In genomic region chr2:46481541-46482193, GRCh38 we compare ENCODE assay signal across 11 cellular contexts. TPM values are rescaled to one million over a fixed set of nuclear protein-coding genes. Genes with fewer than 3 reads are reported as not detected.
DNase-seq lines count a peak whose midpoint lies in the region; ATAC-seq, FAIRE-seq and TF ChIP-seq lines count a peak whose summit lies in the region.
"Had no signal": no experiment of that assay in that cellular context is flagged by ENCODE, and none has a peak within 500 bp of the region (broad histone marks: within the 10 kb centered on the region; RNA-seq: fewer than 3 reads in every experiment).

No MANE protein-coding gene starts in this region.

- H3K79me2 ChIP-seq in K562 (ENCODE audit: control insufficient read depth, insufficient read depth, low read length) = no peaks in the 10 kb centered on the region; the same call in 2 of the 3 replicates

- TF ChIP-seq POLR2A in K562 (conservative IDR thresholded peaks at IDR 0.05) (no peak), GM12891 (IDR thresholded peaks at IDR 0.05; ENCODE audit: low read depth, low read length) (no peak)

- BruUV-seq in K562 (replicated peaks; lab: Mats Ljungman, UMichigan) = no TSS peak

- no peak overlapping the region for H3K4me2 ChIP-seq in K562 (ENCODE audit: insufficient read depth, low read length)

- intact Hi-C loops in K562 (cut with micrococcal nuclease) (no loop called here), pancreas (cut with DNase I) (no loop called here)

- CTCF ChIA-PET in K562 (lab: Yijun Ruan, JAX; ENCODE audit: low intra/inter-chr PET ratio) = no interaction called here

- no peak overlapping the region for H3K27ac ChIP-seq in K562 (ENCODE audit: extremely low read depth, low read depth, low read length)
- no peak overlapping the region for H3K27ac ChIP-seq in pancreas
- H3K27ac ChIP-seq: ascending aorta, HL-60 had no signal

- ATAC-seq in K562 (no peak), pancreas (peak in 3 of 4 donors; percentile 36 to 90 (median 37)), GM18861 (IDR thresholded peaks at IDR 0.05; ENCODE audit: unreplicated experiment) (no peak)

- no peak overlapping the region for H2AFZ ChIP-seq in K562 (ENCODE audit: low read depth, low read length)

- H3K4me1 ChIP-seq in K562 (replicated peaks in 1 of 2; ENCODE audit: control insufficient read depth in 2 of 2, insufficient read depth in 2 of 2, low read length in 2 of 2) (peaks cover 7 to 11% of the 10 kb centered on the region in 2 experiments; a peak in 4 of 5 replicates), pancreas (no peaks in the 10 kb centered on the region)
- H3K4me1 ChIP-seq: ascending aorta had no signal

- no peak for TF ChIP-seq RAD21 in K562 (CRISPR knock-in tag; conservative IDR thresholded peaks at IDR 0.05 in 1 of 2, IDR thresholded peaks at IDR 0.05 in 1 of 2)

- POLR2A ChIA-PET in K562 (lab: Yijun Ruan, JAX) = interaction anchor here (1.0 kb wide), 1 partner anchor 9 kb away, joined by 3 read pairs; no protein-coding TSS in a partner anchor

- in situ Hi-C loops in K562 (cut with MboI) = no loop called here

- 9% methylated on average over 5 of the region's 5 CpGs for WGBS in K562 (ENCODE audit: insufficient coverage, low coverage, missing lambda C conversion rate)
- 64 to 66% methylated on average over 5 of the region's 5 CpGs for WGBS in pancreas, 2 donors

- H3K27me3 ChIP-seq in K562 (ENCODE audit: control insufficient read depth in 2 of 2, insufficient read depth in 2 of 2, low read length in 2 of 2) (peaks cover 2 to 6% of the 10 kb centered on the region in 2 experiments; a peak in 2 of 5 replicates), pancreas (no peaks in the 10 kb centered on the region)
- H3K27me3 ChIP-seq: ascending aorta had no signal

- no peak for TF ChIP-seq CTCF in K562 (IDR thresholded peaks at IDR 0.05 in 2 of 3, conservative IDR thresholded peaks at IDR 0.05 in 1 of 3; ENCODE audit: insufficient read depth in 2 of 3, low read depth in 1 of 3, low read length in 3 of 3)
- TF ChIP-seq CTCF in pancreas (IDR thresholded peaks at IDR 0.05) = no peak

- no peak for TF ChIP-seq EP300 in K562 (IDR thresholded peaks at IDR 0.05; ENCODE audit: low read length)

- H3K36me3 ChIP-seq in K562 (ENCODE audit: control insufficient read depth, insufficient read depth, low read length) (no peaks in the 10 kb centered on the region), pancreas (no peaks in the 10 kb centered on the region)
- H3K36me3 ChIP-seq: ascending aorta had no signal

- H4K20me1 ChIP-seq in K562 (replicated peaks; ENCODE audit: control insufficient read depth, insufficient read depth, low read length) = no peaks in the 10 kb centered on the region

- no peak overlapping the region for H3K9ac ChIP-seq in K562 (ENCODE audit: insufficient read depth in 1 of 2, low read depth in 2 of 2, low read length in 2 of 2)

- no peaks in the 10 kb centered on the region; the same call in 1 of the 2 replicates for H3K9me3 ChIP-seq in K562 (replicated peaks; ENCODE audit: control insufficient read depth, insufficient read depth, low read depth, low read length)
- no peaks in the 10 kb centered on the region for H3K9me3 ChIP-seq in pancreas
- H3K9me3 ChIP-seq: ascending aorta had no signal

- FAIRE-seq in K562 (lab: Jason Lieb, UNC) (no peak), pancreas (lab: Jason Lieb, UNC) (no peak), GM12891 (lab: Jason Lieb, UNC) (no peak)

- DNase-seq in ELR (ENCODE audit: low read depth) = peak; percentile 88
- DNase-seq in NCI-H2029 (lab: John Stamatoyannopoulos, UW) = peak; percentile 78
- no peak for DNase-seq in K562 (ENCODE audit: extremely low read depth in 1 of 4, low spot score in 3 of 4)
- no peak for DNase-seq in pancreas
- no peak for DNase-seq in SKM-1 treated with dmso at 0.1 percent for 144 hours (lab: John Stamatoyannopoulos, UW; ENCODE audit: unreplicated experiment)
- DNase-seq in GM12891 (ENCODE audit: insufficient read length, low spot score) = no peak
- DNase-seq: activated CD4-positive, CD25-positive, alpha-beta regulatory T cell treated with anti-CD3 and anti-CD28 coated beads, Interleukin-2, amount 50 U/mL, for 72 hours; nucleus accumbens had no signal

- H3K9me1 ChIP-seq in K562 (ENCODE audit: control insufficient read depth, insufficient read depth, low read length) = no peaks in the 10 kb centered on the region

- H3K4me3 ChIP-seq in K562 (no peak overlapping the region), pancreas (no peak overlapping the region)
- H3K4me3 ChIP-seq: ascending aorta had no signal

TF ChIP-seq in K562, 482 proteins besides CTCF, POLR2A, EP300 and RAD21 (continues in another document):
- TF ChIP-seq, protein P1, sequence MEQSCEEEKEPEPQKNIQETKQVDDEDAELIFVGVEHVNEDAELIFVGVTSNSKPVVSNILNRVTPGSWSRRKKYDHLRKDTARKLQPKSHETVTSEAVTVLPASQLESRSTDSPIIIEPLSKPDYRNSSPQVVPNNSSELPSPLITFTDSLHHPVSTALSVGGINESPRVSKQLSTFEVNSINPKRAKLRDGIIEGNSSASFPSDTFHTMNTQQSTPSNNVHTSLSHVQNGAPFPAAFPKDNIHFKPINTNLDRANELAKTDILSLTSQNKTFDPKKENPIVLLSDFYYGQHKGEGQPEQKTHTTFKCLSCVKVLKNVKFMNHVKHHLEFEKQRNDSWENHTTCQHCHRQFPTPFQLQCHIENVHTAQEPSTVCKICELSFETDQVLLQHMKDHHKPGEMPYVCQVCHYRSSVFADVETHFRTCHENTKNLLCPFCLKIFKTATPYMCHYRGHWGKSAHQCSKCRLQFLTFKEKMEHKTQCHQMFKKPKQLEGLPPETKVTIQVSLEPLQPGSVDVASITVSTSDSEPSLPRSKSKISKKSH (CRISPR knock-in tag; IDR thresholded peaks at IDR 0.05) = no peak
- TF ChIP-seq FOXA3 (CRISPR knock-in tag; conservative IDR thresholded peaks at IDR 0.05 in 1 of 2, IDR thresholded peaks at IDR 0.05 in 1 of 2) (peak; percentile 18 to 74; a peak in 2 of 4 replicates), NFIC (IDR thresholded peaks at IDR 0.05) (peak; percentile 43), CEBPG (CRISPR knock-in tag; IDR thresholded peaks at IDR 0.05) (no peak), CEBPG (tag; conservative IDR thresholded peaks at IDR 0.05 in 1 of 2, IDR thresholded peaks at IDR 0.05 in 1 of 2) (0 out of 4 replicates have a peak, but pooled peaks of 1 of the 2 experiments have one; percentile 12), FOSL1 (tag; conservative IDR thresholded peaks at IDR 0.05) (peak; percentile 54), U2AF2 (optimal IDR thresholded peaks at IDR 0.05; ENCODE audit: low read depth, low read length) (no peak), JUN (IDR thresholded peaks at IDR 0.05; ENCODE audit: borderline replicate concordance, low read depth, low read length) (0 out of 2 replicates have a peak, but pooled peaks have one; percentile 43), JUN (CRISPR knock-in tag; IDR thresholded peaks at IDR 0.05; ENCODE audit: borderline replicate concordance) (no peak)

TF ChIP-seq in GM12891, 5 proteins besides CTCF, POLR2A, EP300 and RAD21:
- no peak for TF ChIP-seq TAF1 (IDR thresholded peaks at IDR 0.05; ENCODE audit: low read depth, low read length)
- TF ChIP-seq SPI1 (IDR thresholded peaks at IDR 0.05; ENCODE audit: low read depth, low read length) = no peak
- TF ChIP-seq POU2F2 (IDR thresholded peaks at IDR 0.05; ENCODE audit: low read depth, low read length) = no peak
- TF ChIP-seq PAX5 (IDR thresholded peaks at IDR 0.05; ENCODE audit: insufficient read depth, low read length, severe bottlenecking) = no peak
- no peak for TF ChIP-seq POLR2AphosphoS5 (IDR thresholded peaks at IDR 0.05; ENCODE audit: low read depth, low read length)

RNA-seq across cellular contexts. Expression of gene TMEM247, which starts 2.3 kb away (rescaled TPM):
- total RNA-seq in K562 (2011; cell fraction: chromatin; rRNA removed; ENCODE audit: low replicate concordance) = 3.0 TPM in 1 of 2 replicates, not detected in the other
- 0.92 and 2.0 TPM in 2 replicates for total RNA-seq in K562 (2011; cell fraction: nucleolus; rRNA removed)
- total RNA-seq in K562 (2011; cell fraction: nucleoplasm; rRNA removed) = 1.5 TPM in 1 of 2 replicates, not detected in the other
- total RNA-seq in K562 (2014; rRNA removed) (3.0 and 3.7 TPM in 2 replicates), K562 (2014; rRNA removed; fragmentation: Illumina TruSeq; extraction: Trizol) (0.51 and 1.4 TPM in 2 replicates), K562 (2015; rRNA removed; fragmentation: Illumina TruSeq; extraction: Trizol) (1.2 and 1.3 TPM in 2 replicates), K562 (2021) (4.7 and 4.9 TPM in 2 replicates), pancreas (not detected)
- polyA plus RNA-seq in K562 (2011; rRNA removed) (0.18 and 3.2 TPM in 2 replicates), K562 (2014; fragmentation: Illumina TruSeq; extraction: Trizol) (0.24 and 1.6 TPM in 2 replicates), K562 (2014; fragmentation: Nextera tagmentation; extraction: Ambion mirVana) (1 to 10 TPM; 2.1 to 3.1 TPM), K562 (2014; rRNA removed) (4.4 and 6.8 TPM in 2 replicates), pancreas (not detected)
- polyA plus RNA-seq in K562 (2011; cell fraction: cytosol; rRNA removed) = 0.27 and 4.6 TPM in 2 replicates
- 0.32 and 6.5 TPM in 2 replicates for polyA plus RNA-seq in K562 (2011; cell fraction: nucleus; rRNA removed)
- polyA plus RNA-seq in K562 (2012) = 3.0 and 6.2 TPM in 2 replicates
- 0.35 TPM in 1 of 2 replicates, not detected in the other for polyA minus RNA-seq in K562 (2011; rRNA and poly(A)+ RNA removed)
- not detected in 2 replicates for polyA minus RNA-seq in K562 (2011; cell fraction: cytosol; rRNA and poly(A)+ RNA removed)
- 1.1 TPM in 1 of 2 replicates, not detected in the other for polyA minus RNA-seq in K562 (2011; cell fraction: nucleus; rRNA and poly(A)+ RNA removed)
- not detected for polyA plus RNA-seq in GM12891 (2012; ENCODE audit: low read depth, missing spikeins)
- total RNA-seq: ascending aorta had no signal

Comparison
In these comparisons a context has a peak if more than half of its experiments do, and no peak if none do; other contexts are left out.
1. DNase-seq: peak in ELR (single experiment) and NCI-H2029 (single experiment); none in K562 (0 of 4), pancreas (0 of 6), SKM-1 treated with dmso at 0.1 percent for 144 hours (single experiment) and GM12891 (single experiment).
2. ATAC-seq: peak in pancreas (3 of 4); none in K562 (single experiment) and GM18861 (single experiment).